6 cellular contexts compared by ENCODE assay signal in the genomic region with DNA sequence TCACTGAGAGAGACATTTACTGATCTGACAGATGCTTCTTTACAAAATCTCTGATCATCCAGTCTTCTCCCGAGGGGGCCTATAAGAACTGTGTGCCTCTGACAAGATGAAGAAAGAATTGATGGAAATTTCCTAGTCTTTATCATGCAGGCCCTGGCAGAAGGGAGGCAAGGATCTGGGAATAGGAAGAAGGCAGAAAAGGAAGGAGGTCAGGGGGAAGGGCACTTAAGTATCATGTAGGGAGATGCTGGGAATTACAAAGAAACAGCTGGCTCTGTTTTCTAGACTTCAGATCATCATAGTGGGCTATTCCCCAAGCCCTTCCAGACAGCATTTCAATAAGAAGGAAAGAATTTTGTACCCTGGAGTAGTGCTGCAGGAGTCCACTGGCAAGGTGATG.
"Had no signal": no experiment of that assay in that cellular context is flagged by ENCODE, and none has a peak within 500 bp of the region (broad histone marks: within the 10 kb centered on the region; RNA-seq: fewer than 3 reads in every experiment).

No MANE protein-coding gene starts in this region.

- H3K4me3 Mint-ChIP-seq: H9 had no signal

- H3K27ac ChIP-seq: GM23248 had no signal

- H3K4me3 ChIP-seq: GM23248, K562 had no signal

- DNase-seq: GM23248, H9, HCEC 1CT, IMR-90, KG1 had no signal

- ATAC-seq: K562 had no signal

- H2AFZ ChIP-seq: GM23248 had no signal
